In the genomic region with DNA sequence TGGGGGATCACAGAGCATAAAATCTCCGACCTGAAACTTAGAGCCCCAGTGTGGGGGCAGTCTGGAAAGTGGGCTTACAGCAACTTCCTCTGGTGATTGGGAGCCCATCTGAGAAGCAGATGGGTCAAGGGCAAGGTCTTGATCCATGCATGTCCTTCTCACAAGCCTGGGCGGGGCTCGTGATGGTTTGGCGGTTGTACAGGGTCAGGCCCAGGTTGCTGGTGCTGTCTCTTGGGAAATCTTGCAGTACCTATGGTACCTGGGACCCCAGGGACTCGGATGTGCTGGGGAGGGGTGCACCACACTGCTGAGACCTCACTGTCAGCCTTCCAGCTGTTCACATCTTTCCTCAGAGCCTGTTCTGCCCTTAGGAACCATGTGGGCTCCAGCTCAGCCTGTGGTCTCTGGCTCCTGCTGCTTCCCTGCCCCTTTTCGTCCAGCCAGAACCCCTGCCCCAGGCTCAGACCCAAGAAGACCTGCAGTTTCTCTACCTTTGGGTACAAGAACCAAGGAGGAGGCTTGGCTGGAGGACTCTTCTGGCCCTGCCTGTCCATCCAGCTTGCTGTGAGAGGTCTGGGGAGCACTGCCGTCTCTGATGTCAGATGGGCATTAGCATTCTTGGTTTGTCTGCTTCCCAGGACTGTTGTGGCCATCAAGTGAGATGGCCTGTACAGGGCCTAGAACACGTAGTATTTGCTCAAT, we compare ENCODE assay signal across 16 cellular contexts. TPM values are rescaled to one million over a fixed set of nuclear protein-coding genes. Genes with fewer than 3 reads are reported as not detected.
DNase-seq lines count a peak whose midpoint lies in the region; ATAC-seq and TF ChIP-seq lines count a peak whose summit lies in the region.
"Had no signal": no experiment of that assay in that cellular context is flagged by ENCODE, and none has a peak within 500 bp of the region (broad histone marks: within the 10 kb centered on the region; RNA-seq: fewer than 3 reads in every experiment).

No MANE protein-coding gene starts in this region.

- no peak for DNase-seq in activated naive CD4-positive, alpha-beta T cell treated with anti-CD3 and anti-CD28 coated beads, Interleukin-2, amount 50 U/mL, for 16 hours
- DNase-seq in WTC11 (ENCODE audit: low spot score) (no peak), mesenteric fat pad (ENCODE audit: low spot score) (peak; percentile 76), uterus (peak; percentile 12 to 14), Ammon's horn (ENCODE audit: low spot score) (no peak), UCSD-AML1 (lab: John Stamatoyannopoulos, UW; ENCODE audit: unreplicated experiment) (no peak), A673 (ENCODE audit: low spot score) (no peak)
- DNase-seq: activated CD4-positive, alpha-beta T cell treated with anti-CD3 and anti-CD28 coated beads for 1 hour; NCI-H187 treated with DMSO at 0.1 percent for 48 hours; stimulated activated CD4-positive, alpha-beta T cell treated with anti-CD3 and anti-CD28 coated beads, Interleukin-15, amount 100 ng/mL, for 24 hours had no signal

- peaks cover 22% of the 10 kb centered on the region for H3K4me1 Mint-ChIP-seq in activated naive CD4-positive, alpha-beta T cell treated with anti-CD3 and anti-CD28 coated beads, Interleukin-2, amount 50 U/mL, for 24 hours
- H3K4me1 Mint-ChIP-seq in WTC11, result peaks cover 44% of the 10 kb centered on the region

- CTCF ChIA-PET in WTC11 (lab: Charles Lee) (interaction anchor here (0.8 to 0.9 kb wide), 2 partner anchors 13 to 524 kb away, joined by 3 read pairs; no protein-coding TSS in a partner anchor), A673 (lab: Charles Lee) (interaction anchor here (0.6 kb wide), 1 partner anchor 13 kb away, joined by 3 read pairs; no protein-coding TSS in a partner anchor)

- BruUV-seq in A673 (replicated peaks; lab: Mats Ljungman, UMichigan), result no TSS peak

- H3K27ac Mint-ChIP-seq in activated naive CD4-positive, alpha-beta T cell treated with anti-CD3 and anti-CD28 coated beads, Interleukin-2, amount 50 U/mL, for 24 hours, result peak overlapping the region; percentile 11
- peak overlapping the region; percentile 51 for H3K27ac Mint-ChIP-seq in WTC11

- no peak overlapping the region for H3K4me3 ChIP-seq in uterus
- no peak overlapping the region for H3K4me3 ChIP-seq in A673 (ENCODE audit: low read depth, low read length, poor library complexity, severe bottlenecking)
- H3K4me3 ChIP-seq: SJCRH30, stomach had no signal

- H3K27me3 Mint-ChIP-seq in activated naive CD4-positive, alpha-beta T cell treated with anti-CD3 and anti-CD28 coated beads, Interleukin-2, amount 50 U/mL, for 24 hours, result no peaks in the 10 kb centered on the region
- H3K27me3 Mint-ChIP-seq in WTC11 (ENCODE audit: low read depth), result no peaks in the 10 kb centered on the region

- intact Hi-C loops in uterus (cut with DNase I; ENCODE audit: low total_unique reads) (no loop called here), A673 (cut with micrococcal nuclease; ENCODE audit: unreplicated experiment) (loop anchor here (10.0 kb wide), 1 partner anchor 526 kb away; a partner anchor contains a TSS)

- no peak for ATAC-seq in WTC11
- ATAC-seq: HepG2 had no signal

- no peak for TF ChIP-seq POLR2A in uterus (IDR thresholded peaks at IDR 0.05)

- POLR2A ChIA-PET in WTC11 (lab: Charles Lee) (no interaction called here), A673 (lab: Charles Lee; ENCODE audit: low non-redundant PET) (no interaction called here)

- no peaks in the 10 kb centered on the region for H3K9me3 Mint-ChIP-seq in activated naive CD4-positive, alpha-beta T cell treated with anti-CD3 and anti-CD28 coated beads, Interleukin-2, amount 50 U/mL, for 24 hours
- no peaks in the 10 kb centered on the region for H3K9me3 Mint-ChIP-seq in WTC11

- peaks cover 9% of the 10 kb centered on the region for H3K36me3 Mint-ChIP-seq in activated naive CD4-positive, alpha-beta T cell treated with anti-CD3 and anti-CD28 coated beads, Interleukin-2, amount 50 U/mL, for 24 hours
- no peaks in the 10 kb centered on the region for H3K36me3 Mint-ChIP-seq in WTC11

- TF ChIP-seq CTCF in WTC11 (IDR thresholded peaks at IDR 0.05), result no peak
- TF ChIP-seq CTCF in uterus (IDR thresholded peaks at IDR 0.05), result no peak
- no peak for TF ChIP-seq CTCF in A673 (conservative IDR thresholded peaks at IDR 0.05; ENCODE audit: low read depth, low read length)

- no peak overlapping the region for H3K27ac ChIP-seq in uterus
- no peak overlapping the region for H3K27ac ChIP-seq in A673 (ENCODE audit: low read depth, low read length, poor library complexity, severe bottlenecking)
- H3K27ac ChIP-seq: SJCRH30 had no signal

- no peaks in the 10 kb centered on the region for H3K27me3 ChIP-seq in uterus
- H3K27me3 ChIP-seq in A673 (replicated peaks; ENCODE audit: insufficient read depth, low read depth, low read length, poor library complexity), result no peaks in the 10 kb centered on the region
- H3K27me3 ChIP-seq: SJCRH30, stomach had no signal

- H3K9me3 ChIP-seq in uterus (no peaks in the 10 kb centered on the region), A673 (ENCODE audit: low read depth, low read length, poor library complexity, severe bottlenecking) (no peaks in the 10 kb centered on the region)
- H3K9me3 ChIP-seq: SJCRH30, stomach had no signal

- H3K4me3 Mint-ChIP-seq in activated naive CD4-positive, alpha-beta T cell treated with anti-CD3 and anti-CD28 coated beads, Interleukin-2, amount 50 U/mL, for 24 hours, result no peak overlapping the region
- H3K4me3 Mint-ChIP-seq in WTC11, result no peak overlapping the region

- H3K4me1 ChIP-seq in uterus (peaks cover 8 to 18% of the 10 kb centered on the region in 2 donors), A673 (ENCODE audit: insufficient read depth, low read length, poor library complexity, severe bottlenecking) (peaks cover 10% of the 10 kb centered on the region)

- H3K36me3 ChIP-seq in uterus, result no peaks in the 10 kb centered on the region
- H3K36me3 ChIP-seq in A673 (ENCODE audit: insufficient read depth, low read length, poor library complexity, severe bottlenecking), result no peaks in the 10 kb centered on the region
- H3K36me3 ChIP-seq: SJCRH30 had no signal

TF ChIP-seq in WTC11, 78 proteins besides CTCF, POLR2A, EP300 and RAD21 (continues in another document):
- TF ChIP-seq NFE2L1 (CRISPR knock-in tag; IDR thresholded peaks at IDR 0.05) (no peak), SMAD3 (CRISPR knock-in tag; IDR thresholded peaks at IDR 0.05; ENCODE audit: borderline replicate concordance) (no peak), ZNF263 (CRISPR knock-in tag; IDR thresholded peaks at IDR 0.05; ENCODE audit: low read depth) (no peak), FOXK1 (CRISPR knock-in tag; IDR thresholded peaks at IDR 0.05) (no peak)
- TF ChIP-seq, protein P1, sequence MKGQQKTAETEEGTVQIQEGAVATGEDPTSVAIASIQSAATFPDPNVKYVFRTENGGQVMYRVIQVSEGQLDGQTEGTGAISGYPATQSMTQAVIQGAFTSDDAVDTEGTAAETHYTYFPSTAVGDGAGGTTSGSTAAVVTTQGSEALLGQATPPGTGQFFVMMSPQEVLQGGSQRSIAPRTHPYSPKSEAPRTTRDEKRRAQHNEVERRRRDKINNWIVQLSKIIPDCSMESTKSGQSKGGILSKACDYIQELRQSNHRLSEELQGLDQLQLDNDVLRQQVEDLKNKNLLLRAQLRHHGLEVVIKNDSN (CRISPR knock-in tag; IDR thresholded peaks at IDR 0.05), result no peak
- TF ChIP-seq, protein P2, sequence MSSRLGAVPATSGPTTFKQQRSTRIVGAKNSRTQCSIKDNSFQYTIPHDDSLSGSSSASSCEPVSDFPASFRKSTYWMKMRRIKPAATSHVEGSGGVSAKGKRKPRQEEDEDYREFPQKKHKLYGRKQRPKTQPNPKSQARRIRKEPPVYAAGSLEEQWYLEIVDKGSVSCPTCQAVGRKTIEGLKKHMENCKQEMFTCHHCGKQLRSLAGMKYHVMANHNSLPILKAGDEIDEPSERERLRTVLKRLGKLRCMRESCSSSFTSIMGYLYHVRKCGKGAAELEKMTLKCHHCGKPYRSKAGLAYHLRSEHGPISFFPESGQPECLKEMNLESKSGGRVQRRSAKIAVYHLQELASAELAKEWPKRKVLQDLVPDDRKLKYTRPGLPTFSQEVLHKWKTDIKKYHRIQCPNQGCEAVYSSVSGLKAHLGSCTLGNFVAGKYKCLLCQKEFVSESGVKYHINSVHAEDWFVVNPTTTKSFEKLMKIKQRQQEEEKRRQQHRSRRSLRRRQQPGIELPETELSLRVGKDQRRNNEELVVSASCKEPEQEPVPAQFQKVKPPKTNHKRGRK (CRISPR knock-in tag; IDR thresholded peaks at IDR 0.05; ENCODE audit: borderline replicate concordance), result no peak
- TF ChIP-seq, protein P3, sequence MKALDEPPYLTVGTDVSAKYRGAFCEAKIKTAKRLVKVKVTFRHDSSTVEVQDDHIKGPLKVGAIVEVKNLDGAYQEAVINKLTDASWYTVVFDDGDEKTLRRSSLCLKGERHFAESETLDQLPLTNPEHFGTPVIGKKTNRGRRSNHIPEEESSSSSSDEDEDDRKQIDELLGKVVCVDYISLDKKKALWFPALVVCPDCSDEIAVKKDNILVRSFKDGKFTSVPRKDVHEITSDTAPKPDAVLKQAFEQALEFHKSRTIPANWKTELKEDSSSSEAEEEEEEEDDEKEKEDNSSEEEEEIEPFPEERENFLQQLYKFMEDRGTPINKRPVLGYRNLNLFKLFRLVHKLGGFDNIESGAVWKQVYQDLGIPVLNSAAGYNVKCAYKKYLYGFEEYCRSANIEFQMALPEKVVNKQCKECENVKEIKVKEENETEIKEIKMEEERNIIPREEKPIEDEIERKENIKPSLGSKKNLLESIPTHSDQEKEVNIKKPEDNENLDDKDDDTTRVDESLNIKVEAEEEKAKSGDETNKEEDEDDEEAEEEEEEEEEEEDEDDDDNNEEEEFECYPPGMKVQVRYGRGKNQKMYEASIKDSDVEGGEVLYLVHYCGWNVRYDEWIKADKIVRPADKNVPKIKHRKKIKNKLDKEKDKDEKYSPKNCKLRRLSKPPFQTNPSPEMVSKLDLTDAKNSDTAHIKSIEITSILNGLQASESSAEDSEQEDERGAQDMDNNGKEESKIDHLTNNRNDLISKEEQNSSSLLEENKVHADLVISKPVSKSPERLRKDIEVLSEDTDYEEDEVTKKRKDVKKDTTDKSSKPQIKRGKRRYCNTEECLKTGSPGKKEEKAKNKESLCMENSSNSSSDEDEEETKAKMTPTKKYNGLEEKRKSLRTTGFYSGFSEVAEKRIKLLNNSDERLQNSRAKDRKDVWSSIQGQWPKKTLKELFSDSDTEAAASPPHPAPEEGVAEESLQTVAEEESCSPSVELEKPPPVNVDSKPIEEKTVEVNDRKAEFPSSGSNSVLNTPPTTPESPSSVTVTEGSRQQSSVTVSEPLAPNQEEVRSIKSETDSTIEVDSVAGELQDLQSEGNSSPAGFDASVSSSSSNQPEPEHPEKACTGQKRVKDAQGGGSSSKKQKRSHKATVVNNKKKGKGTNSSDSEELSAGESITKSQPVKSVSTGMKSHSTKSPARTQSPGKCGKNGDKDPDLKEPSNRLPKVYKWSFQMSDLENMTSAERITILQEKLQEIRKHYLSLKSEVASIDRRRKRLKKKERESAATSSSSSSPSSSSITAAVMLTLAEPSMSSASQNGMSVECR (CRISPR knock-in tag; IDR thresholded peaks at IDR 0.05; ENCODE audit: borderline replicate concordance), result no peak

RNA-seq across cellular contexts. Expression of a gene that starts 24.5 kb away (rescaled TPM):
- total RNA-seq in WTC11 (2021) (0.69 to 0.85 TPM (median 0.70 TPM) in 3 replicates), mesenteric fat pad (0.10 TPM), uterus (10 to 100 TPM in 2 of 4 donors, 1 to 10 TPM in 1, not detected in 1; 1.3 to 14.0 (median 11.5) TPM), A673 (2021) (not detected in 2 replicates)
- total RNA-seq: HepG2; MCF 10A; T-helper 2 cell treated with Interferon-gamma antibody and Interleukin-4, amounts not matched to agents 100 ng/mL and 5 ng/mL, for 36 hours had no signal

Comparison
In these comparisons a context has a peak if more than half of its experiments do, and no peak if none do; other contexts are left out.
1. DNase-seq: peak in mesenteric fat pad (single experiment) and uterus (2 of 2); none in activated naive CD4-positive, alpha-beta T cell treated with anti-CD3 and anti-CD28 coated beads, Interleukin-2, amount 50 U/mL, for 16 hours (single experiment), WTC11 (single experiment), Ammon's horn (single experiment), UCSD-AML1 (single experiment) and A673 (single experiment).